In the genomic region with DNA sequence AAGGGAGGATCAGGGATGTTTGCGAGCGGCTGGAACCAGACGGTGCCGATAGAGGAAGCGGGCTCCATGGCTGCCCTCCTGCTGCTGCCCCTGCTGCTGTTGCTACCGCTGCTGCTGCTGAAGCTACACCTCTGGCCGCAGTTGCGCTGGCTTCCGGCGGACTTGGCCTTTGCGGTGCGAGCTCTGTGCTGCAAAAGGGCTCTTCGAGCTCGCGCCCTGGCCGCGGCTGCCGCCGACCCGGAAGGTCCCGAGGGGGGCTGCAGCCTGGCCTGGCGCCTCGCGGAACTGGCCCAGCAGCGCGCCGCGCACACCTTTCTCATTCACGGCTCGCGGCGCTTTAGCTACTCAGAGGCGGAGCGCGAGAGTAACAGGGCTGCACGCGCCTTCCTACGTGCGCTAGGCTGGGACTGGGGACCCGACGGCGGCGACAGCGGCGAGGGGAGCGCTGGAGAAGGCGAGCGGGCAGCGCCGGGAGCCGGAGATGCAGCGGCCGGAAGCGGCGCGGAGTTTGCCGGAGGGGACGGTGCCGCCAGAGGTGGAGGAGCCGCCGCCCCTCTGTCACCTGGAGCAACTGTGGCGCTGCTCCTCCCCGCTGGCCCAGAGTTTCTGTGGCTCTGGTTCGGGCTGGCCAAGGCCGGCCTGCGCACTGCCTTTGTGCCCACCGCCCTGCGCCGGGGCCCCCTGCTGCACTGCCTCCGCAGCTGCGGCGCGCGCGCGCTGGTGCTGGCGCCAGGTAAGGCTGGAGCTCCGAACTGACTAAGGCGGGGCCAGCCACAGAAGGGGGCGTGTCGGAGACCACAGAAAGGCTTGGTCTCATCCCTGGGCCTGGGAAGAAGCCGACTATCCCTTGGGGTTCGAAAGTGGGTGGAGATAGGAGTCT, we compare ENCODE assay signal across 1 cellular context.
TF ChIP-seq lines count a peak whose summit lies in the region.

No MANE protein-coding gene starts in this region.

TF ChIP-seq in HepG2, 621 proteins besides CTCF, POLR2A, EP300 and RAD21 (continued from another document and continues in another):
- TF ChIP-seq GFI1 (CRISPR knock-in tag; IDR thresholded peaks at IDR 0.05; ENCODE audit: borderline replicate concordance): no peak; the same call in 1 of the 2 replicates
- TF ChIP-seq, protein P1, sequence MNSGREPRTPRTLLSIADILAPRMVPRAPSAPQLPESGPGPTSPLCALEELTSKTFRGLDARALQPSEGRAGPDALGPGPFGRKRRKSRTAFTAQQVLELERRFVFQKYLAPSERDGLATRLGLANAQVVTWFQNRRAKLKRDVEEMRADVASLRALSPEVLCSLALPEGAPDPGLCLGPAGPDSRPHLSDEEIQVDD (CRISPR knock-in tag; IDR thresholded peaks at IDR 0.05; ENCODE audit: borderline replicate concordance): peak; percentile 52
- no peak for TF ChIP-seq ZNF367 (CRISPR knock-in tag; IDR thresholded peaks at IDR 0.05; ENCODE audit: borderline replicate concordance)
- TF ChIP-seq RXRB (CRISPR knock-in tag; IDR thresholded peaks at IDR 0.05; ENCODE audit: borderline replicate concordance): no peak
- TF ChIP-seq ZNF451 (CRISPR knock-in tag; IDR thresholded peaks at IDR 0.05): peak; percentile 27; the same call in 1 of the 2 replicates
- TF ChIP-seq, protein P2, sequence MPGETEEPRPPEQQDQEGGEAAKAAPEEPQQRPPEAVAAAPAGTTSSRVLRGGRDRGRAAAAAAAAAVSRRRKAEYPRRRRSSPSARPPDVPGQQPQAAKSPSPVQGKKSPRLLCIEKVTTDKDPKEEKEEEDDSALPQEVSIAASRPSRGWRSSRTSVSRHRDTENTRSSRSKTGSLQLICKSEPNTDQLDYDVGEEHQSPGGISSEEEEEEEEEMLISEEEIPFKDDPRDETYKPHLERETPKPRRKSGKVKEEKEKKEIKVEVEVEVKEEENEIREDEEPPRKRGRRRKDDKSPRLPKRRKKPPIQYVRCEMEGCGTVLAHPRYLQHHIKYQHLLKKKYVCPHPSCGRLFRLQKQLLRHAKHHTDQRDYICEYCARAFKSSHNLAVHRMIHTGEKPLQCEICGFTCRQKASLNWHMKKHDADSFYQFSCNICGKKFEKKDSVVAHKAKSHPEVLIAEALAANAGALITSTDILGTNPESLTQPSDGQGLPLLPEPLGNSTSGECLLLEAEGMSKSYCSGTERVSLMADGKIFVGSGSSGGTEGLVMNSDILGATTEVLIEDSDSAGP (CRISPR knock-in tag; IDR thresholded peaks at IDR 0.05; ENCODE audit: borderline replicate concordance): peak; percentile 80; the same call in 1 of the 2 replicates
- TF ChIP-seq MXD4 (CRISPR knock-in tag; IDR thresholded peaks at IDR 0.05): peak; percentile 63; the same call in 1 of the 2 replicates
- no peak for TF ChIP-seq ZNF75D (CRISPR knock-in tag; IDR thresholded peaks at IDR 0.05; ENCODE audit: borderline replicate concordance)
- TF ChIP-seq ZNF703 (CRISPR knock-in tag; IDR thresholded peaks at IDR 0.05; ENCODE audit: borderline replicate concordance): no peak
- no peak for TF ChIP-seq FOXO1 (CRISPR knock-in tag; IDR thresholded peaks at IDR 0.05)
- TF ChIP-seq ZEB1 (IDR thresholded peaks at IDR 0.05; ENCODE audit: insufficient replicate concordance, low read depth): peak; percentile 64
- TF ChIP-seq STAG1 (CRISPR knock-in tag; IDR thresholded peaks at IDR 0.05): no peak
- TF ChIP-seq, protein P3, sequence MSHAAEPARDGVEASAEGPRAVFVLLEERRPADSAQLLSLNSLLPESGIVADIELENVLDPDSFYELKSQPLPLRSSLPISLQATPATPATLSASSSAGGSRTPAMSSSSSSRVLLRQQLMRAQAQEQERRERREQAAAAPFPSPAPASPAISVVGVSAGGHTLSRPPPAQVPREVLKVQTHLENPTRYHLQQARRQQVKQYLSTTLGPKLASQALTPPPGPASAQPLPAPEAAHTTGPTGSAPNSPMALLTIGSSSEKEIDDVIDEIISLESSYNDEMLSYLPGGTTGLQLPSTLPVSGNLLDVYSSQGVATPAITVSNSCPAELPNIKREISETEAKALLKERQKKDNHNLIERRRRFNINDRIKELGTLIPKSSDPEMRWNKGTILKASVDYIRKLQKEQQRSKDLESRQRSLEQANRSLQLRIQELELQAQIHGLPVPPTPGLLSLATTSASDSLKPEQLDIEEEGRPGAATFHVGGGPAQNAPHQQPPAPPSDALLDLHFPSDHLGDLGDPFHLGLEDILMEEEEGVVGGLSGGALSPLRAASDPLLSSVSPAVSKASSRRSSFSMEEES (CRISPR knock-in tag; IDR thresholded peaks at IDR 0.05): no peak
- no peak for TF ChIP-seq NFATC3 (CRISPR knock-in tag; IDR thresholded peaks at IDR 0.05)
- no peak for TF ChIP-seq ZNF343 (CRISPR knock-in tag; IDR thresholded peaks at IDR 0.05)
- TF ChIP-seq MBNL3 (CRISPR knock-in tag; conservative IDR thresholded peaks at IDR 0.05): no peak
- no peak; the same call in 1 of the 2 replicates for TF ChIP-seq ZMYM4 (CRISPR knock-in tag; IDR thresholded peaks at IDR 0.05)
- peak; percentile 54; the same call in 1 of the 2 replicates for TF ChIP-seq ZNF331 (CRISPR knock-in tag; IDR thresholded peaks at IDR 0.05)
- no peak for TF ChIP-seq CBX1 (IDR thresholded peaks at IDR 0.05; ENCODE audit: low read depth)
- TF ChIP-seq, protein P4, sequence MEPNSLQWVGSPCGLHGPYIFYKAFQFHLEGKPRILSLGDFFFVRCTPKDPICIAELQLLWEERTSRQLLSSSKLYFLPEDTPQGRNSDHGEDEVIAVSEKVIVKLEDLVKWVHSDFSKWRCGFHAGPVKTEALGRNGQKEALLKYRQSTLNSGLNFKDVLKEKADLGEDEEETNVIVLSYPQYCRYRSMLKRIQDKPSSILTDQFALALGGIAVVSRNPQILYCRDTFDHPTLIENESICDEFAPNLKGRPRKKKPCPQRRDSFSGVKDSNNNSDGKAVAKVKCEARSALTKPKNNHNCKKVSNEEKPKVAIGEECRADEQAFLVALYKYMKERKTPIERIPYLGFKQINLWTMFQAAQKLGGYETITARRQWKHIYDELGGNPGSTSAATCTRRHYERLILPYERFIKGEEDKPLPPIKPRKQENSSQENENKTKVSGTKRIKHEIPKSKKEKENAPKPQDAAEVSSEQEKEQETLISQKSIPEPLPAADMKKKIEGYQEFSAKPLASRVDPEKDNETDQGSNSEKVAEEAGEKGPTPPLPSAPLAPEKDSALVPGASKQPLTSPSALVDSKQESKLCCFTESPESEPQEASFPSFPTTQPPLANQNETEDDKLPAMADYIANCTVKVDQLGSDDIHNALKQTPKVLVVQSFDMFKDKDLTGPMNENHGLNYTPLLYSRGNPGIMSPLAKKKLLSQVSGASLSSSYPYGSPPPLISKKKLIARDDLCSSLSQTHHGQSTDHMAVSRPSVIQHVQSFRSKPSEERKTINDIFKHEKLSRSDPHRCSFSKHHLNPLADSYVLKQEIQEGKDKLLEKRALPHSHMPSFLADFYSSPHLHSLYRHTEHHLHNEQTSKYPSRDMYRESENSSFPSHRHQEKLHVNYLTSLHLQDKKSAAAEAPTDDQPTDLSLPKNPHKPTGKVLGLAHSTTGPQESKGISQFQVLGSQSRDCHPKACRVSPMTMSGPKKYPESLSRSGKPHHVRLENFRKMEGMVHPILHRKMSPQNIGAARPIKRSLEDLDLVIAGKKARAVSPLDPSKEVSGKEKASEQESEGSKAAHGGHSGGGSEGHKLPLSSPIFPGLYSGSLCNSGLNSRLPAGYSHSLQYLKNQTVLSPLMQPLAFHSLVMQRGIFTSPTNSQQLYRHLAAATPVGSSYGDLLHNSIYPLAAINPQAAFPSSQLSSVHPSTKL (CRISPR knock-in tag; IDR thresholded peaks at IDR 0.05): peak; percentile 8
- TF ChIP-seq BRCA1 (CRISPR knock-in tag; IDR thresholded peaks at IDR 0.05): no peak
- TF ChIP-seq CENPX (CRISPR knock-in tag; IDR thresholded peaks at IDR 0.05): no peak
- TF ChIP-seq NR2C2 (CRISPR knock-in tag; IDR thresholded peaks at IDR 0.05; ENCODE audit: borderline replicate concordance): peak; percentile 36; the same call in 1 of the 2 replicates
- TF ChIP-seq ZC3H13 (CRISPR knock-in tag; IDR thresholded peaks at IDR 0.05): no peak
- TF ChIP-seq POLR2AphosphoS2 (IDR thresholded peaks at IDR 0.05; ENCODE audit: low read depth, low read length): no peak
- TF ChIP-seq ZNF382 (CRISPR knock-in tag; IDR thresholded peaks at IDR 0.05; ENCODE audit: borderline replicate concordance): no peak
- no peak for TF ChIP-seq NCOA5 (CRISPR knock-in tag; IDR thresholded peaks at IDR 0.05)
- TF ChIP-seq RARG (CRISPR knock-in tag; IDR thresholded peaks at IDR 0.05; ENCODE audit: low read depth): no peak
- TF ChIP-seq, protein P5, sequence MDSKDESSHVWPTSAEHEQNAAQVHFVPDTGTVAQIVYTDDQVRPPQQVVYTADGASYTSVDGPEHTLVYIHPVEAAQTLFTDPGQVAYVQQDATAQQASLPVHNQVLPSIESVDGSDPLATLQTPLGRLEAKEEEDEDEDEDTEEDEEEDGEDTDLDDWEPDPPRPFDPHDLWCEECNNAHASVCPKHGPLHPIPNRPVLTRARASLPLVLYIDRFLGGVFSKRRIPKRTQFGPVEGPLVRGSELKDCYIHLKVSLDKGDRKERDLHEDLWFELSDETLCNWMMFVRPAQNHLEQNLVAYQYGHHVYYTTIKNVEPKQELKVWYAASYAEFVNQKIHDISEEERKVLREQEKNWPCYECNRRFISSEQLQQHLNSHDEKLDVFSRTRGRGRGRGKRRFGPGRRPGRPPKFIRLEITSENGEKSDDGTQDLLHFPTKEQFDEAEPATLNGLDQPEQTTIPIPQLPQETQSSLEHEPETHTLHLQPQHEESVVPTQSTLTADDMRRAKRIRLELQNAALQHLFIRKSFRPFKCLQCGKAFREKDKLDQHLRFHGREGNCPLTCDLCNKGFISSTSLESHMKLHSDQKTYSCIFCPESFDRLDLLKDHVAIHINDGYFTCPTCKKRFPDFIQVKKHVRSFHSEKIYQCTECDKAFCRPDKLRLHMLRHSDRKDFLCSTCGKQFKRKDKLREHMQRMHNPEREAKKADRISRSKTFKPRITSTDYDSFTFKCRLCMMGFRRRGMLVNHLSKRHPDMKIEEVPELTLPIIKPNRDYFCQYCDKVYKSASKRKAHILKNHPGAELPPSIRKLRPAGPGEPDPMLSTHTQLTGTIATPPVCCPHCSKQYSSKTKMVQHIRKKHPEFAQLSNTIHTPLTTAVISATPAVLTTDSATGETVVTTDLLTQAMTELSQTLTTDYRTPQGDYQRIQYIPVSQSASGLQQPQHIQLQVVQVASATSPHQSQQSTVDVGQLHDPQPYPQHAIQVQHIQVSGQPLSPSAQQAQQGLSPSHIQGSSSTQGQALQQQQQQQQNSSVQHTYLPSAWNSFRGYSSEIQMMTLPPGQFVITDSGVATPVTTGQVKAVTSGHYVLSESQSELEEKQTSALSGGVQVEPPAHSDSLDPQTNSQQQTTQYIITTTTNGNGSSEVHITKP (CRISPR knock-in tag; IDR thresholded peaks at IDR 0.05; ENCODE audit: low read depth): no peak
- TF ChIP-seq RBFOX2 (IDR thresholded peaks at IDR 0.05; ENCODE audit: low read depth, low read length): peak; percentile 76
- TF ChIP-seq, protein P6, sequence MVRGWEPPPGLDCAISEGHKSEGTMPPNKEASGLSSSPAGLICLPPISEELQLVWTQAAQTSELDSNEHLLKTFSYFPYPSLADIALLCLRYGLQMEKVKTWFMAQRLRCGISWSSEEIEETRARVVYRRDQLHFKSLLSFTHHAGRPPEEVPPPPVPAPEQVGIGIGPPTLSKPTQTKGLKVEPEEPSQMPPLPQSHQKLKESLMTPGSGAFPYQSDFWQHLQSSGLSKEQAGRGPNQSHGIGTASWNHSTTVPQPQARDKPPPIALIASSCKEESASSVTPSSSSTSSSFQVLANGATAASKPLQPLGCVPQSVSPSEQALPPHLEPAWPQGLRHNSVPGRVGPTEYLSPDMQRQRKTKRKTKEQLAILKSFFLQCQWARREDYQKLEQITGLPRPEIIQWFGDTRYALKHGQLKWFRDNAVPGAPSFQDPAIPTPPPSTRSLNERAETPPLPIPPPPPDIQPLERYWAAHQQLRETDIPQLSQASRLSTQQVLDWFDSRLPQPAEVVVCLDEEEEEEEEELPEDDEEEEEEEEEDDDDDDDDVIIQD (CRISPR knock-in tag; IDR thresholded peaks at IDR 0.05; ENCODE audit: low read depth): no peak
- no peak for TF ChIP-seq ZFP37 (CRISPR knock-in tag; IDR thresholded peaks at IDR 0.05; ENCODE audit: borderline replicate concordance)
- TF ChIP-seq, protein P7, sequence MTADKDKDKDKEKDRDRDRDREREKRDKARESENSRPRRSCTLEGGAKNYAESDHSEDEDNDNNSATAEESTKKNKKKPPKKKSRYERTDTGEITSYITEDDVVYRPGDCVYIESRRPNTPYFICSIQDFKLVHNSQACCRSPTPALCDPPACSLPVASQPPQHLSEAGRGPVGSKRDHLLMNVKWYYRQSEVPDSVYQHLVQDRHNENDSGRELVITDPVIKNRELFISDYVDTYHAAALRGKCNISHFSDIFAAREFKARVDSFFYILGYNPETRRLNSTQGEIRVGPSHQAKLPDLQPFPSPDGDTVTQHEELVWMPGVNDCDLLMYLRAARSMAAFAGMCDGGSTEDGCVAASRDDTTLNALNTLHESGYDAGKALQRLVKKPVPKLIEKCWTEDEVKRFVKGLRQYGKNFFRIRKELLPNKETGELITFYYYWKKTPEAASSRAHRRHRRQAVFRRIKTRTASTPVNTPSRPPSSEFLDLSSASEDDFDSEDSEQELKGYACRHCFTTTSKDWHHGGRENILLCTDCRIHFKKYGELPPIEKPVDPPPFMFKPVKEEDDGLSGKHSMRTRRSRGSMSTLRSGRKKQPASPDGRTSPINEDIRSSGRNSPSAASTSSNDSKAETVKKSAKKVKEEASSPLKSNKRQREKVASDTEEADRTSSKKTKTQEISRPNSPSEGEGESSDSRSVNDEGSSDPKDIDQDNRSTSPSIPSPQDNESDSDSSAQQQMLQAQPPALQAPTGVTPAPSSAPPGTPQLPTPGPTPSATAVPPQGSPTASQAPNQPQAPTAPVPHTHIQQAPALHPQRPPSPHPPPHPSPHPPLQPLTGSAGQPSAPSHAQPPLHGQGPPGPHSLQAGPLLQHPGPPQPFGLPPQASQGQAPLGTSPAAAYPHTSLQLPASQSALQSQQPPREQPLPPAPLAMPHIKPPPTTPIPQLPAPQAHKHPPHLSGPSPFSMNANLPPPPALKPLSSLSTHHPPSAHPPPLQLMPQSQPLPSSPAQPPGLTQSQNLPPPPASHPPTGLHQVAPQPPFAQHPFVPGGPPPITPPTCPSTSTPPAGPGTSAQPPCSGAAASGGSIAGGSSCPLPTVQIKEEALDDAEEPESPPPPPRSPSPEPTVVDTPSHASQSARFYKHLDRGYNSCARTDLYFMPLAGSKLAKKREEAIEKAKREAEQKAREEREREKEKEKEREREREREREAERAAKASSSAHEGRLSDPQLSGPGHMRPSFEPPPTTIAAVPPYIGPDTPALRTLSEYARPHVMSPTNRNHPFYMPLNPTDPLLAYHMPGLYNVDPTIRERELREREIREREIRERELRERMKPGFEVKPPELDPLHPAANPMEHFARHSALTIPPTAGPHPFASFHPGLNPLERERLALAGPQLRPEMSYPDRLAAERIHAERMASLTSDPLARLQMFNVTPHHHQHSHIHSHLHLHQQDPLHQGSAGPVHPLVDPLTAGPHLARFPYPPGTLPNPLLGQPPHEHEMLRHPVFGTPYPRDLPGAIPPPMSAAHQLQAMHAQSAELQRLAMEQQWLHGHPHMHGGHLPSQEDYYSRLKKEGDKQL (CRISPR knock-in tag; IDR thresholded peaks at IDR 0.05; ENCODE audit: low read depth): no peak
- TF ChIP-seq ZSCAN9 (CRISPR knock-in tag; IDR thresholded peaks at IDR 0.05; ENCODE audit: borderline replicate concordance): no peak; the same call in 1 of the 2 replicates
- TF ChIP-seq ONECUT2 (CRISPR knock-in tag; IDR thresholded peaks at IDR 0.05): no peak
- TF ChIP-seq ARHGAP35 (CRISPR knock-in tag; IDR thresholded peaks at IDR 0.05; ENCODE audit: borderline replicate concordance): peak; percentile 52; the same call in 1 of the 2 replicates
- no peak for TF ChIP-seq ZSCAN25 (CRISPR knock-in tag; IDR thresholded peaks at IDR 0.05)
- peak; percentile 56 for TF ChIP-seq ETV5 (CRISPR knock-in tag; IDR thresholded peaks at IDR 0.05; ENCODE audit: borderline replicate concordance)
- no peak for TF ChIP-seq ZNF766 (CRISPR knock-in tag; IDR thresholded peaks at IDR 0.05; ENCODE audit: borderline replicate concordance)
